Comparison of ENCODE assay signal across 1 cellular context in the genomic region with DNA sequence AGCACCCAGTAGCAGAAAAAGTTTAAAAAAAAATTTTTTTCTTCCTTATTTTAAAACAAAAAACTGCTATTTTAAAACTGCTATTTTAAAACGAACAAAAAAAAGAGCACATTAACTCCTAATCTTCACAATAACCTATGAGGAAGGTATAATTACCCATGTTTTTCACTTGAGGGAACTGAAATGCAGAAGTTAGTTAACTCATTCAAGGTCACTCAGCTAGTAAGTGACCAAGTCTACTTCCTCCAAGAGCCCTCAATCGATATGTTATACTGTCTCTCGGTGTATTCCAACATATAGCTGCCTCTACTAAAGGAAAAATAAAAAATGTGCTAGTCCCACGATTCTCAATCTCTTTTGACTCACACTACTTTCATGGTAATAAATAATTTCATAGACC.
TF ChIP-seq lines count a peak whose summit lies in the region.

No MANE protein-coding gene starts in this region.

TF ChIP-seq in HepG2, 621 proteins besides CTCF, POLR2A, EP300 and RAD21:
- TF ChIP-seq TBX2 (CRISPR knock-in tag; IDR thresholded peaks at IDR 0.05; ENCODE audit: borderline replicate concordance) (no peak), HES4 (CRISPR knock-in tag; IDR thresholded peaks at IDR 0.05; ENCODE audit: borderline replicate concordance) (no peak), MTF1 (CRISPR knock-in tag; IDR thresholded peaks at IDR 0.05) (no peak), ZNF720 (CRISPR knock-in tag; IDR thresholded peaks at IDR 0.05) (no peak), ZNF235 (CRISPR knock-in tag; IDR thresholded peaks at IDR 0.05; ENCODE audit: borderline replicate concordance) (no peak), JARID2 (CRISPR knock-in tag; IDR thresholded peaks at IDR 0.05; ENCODE audit: insufficient replicate concordance) (no peak), ARHGAP35 (CRISPR knock-in tag; IDR thresholded peaks at IDR 0.05; ENCODE audit: borderline replicate concordance) (no peak), ZNF576 (CRISPR knock-in tag; IDR thresholded peaks at IDR 0.05) (no peak), MTA1 (CRISPR knock-in tag; IDR thresholded peaks at IDR 0.05; ENCODE audit: borderline replicate concordance) (no peak), ZNF263 (CRISPR knock-in tag; IDR thresholded peaks at IDR 0.05) (no peak), GLI4 (CRISPR knock-in tag; IDR thresholded peaks at IDR 0.05; ENCODE audit: borderline replicate concordance) (no peak), MYC (CRISPR knock-in tag; IDR thresholded peaks at IDR 0.05; ENCODE audit: borderline replicate concordance) (no peak), DNMT3B (CRISPR knock-in tag; conservative IDR thresholded peaks at IDR 0.05) (no peak), SP2 (CRISPR knock-in tag; IDR thresholded peaks at IDR 0.05) (no peak)
- TF ChIP-seq, protein P1, sequence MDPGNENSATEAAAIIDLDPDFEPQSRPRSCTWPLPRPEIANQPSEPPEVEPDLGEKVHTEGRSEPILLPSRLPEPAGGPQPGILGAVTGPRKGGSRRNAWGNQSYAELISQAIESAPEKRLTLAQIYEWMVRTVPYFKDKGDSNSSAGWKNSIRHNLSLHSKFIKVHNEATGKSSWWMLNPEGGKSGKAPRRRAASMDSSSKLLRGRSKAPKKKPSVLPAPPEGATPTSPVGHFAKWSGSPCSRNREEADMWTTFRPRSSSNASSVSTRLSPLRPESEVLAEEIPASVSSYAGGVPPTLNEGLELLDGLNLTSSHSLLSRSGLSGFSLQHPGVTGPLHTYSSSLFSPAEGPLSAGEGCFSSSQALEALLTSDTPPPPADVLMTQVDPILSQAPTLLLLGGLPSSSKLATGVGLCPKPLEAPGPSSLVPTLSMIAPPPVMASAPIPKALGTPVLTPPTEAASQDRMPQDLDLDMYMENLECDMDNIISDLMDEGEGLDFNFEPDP (CRISPR knock-in tag; conservative IDR thresholded peaks at IDR 0.05): no peak
- TF ChIP-seq, protein P2, sequence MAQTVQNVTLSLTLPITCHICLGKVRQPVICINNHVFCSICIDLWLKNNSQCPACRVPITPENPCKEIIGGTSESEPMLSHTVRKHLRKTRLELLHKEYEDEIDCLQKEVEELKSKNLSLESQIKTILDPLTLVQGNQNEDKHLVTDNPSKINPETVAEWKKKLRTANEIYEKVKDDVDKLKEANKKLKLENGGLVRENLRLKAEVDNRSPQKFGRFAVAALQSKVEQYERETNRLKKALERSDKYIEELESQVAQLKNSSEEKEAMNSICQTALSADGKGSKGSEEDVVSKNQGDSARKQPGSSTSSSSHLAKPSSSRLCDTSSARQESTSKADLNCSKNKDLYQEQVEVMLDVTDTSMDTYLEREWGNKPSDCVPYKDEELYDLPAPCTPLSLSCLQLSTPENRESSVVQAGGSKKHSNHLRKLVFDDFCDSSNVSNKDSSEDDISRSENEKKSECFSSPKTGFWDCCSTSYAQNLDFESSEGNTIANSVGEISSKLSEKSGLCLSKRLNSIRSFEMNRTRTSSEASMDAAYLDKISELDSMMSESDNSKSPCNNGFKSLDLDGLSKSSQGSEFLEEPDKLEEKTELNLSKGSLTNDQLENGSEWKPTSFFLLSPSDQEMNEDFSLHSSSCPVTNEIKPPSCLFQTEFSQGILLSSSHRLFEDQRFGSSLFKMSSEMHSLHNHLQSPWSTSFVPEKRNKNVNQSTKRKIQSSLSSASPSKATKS (CRISPR knock-in tag; IDR thresholded peaks at IDR 0.05): no peak
